8 cellular contexts compared by ENCODE assay signal in the genomic region with DNA sequence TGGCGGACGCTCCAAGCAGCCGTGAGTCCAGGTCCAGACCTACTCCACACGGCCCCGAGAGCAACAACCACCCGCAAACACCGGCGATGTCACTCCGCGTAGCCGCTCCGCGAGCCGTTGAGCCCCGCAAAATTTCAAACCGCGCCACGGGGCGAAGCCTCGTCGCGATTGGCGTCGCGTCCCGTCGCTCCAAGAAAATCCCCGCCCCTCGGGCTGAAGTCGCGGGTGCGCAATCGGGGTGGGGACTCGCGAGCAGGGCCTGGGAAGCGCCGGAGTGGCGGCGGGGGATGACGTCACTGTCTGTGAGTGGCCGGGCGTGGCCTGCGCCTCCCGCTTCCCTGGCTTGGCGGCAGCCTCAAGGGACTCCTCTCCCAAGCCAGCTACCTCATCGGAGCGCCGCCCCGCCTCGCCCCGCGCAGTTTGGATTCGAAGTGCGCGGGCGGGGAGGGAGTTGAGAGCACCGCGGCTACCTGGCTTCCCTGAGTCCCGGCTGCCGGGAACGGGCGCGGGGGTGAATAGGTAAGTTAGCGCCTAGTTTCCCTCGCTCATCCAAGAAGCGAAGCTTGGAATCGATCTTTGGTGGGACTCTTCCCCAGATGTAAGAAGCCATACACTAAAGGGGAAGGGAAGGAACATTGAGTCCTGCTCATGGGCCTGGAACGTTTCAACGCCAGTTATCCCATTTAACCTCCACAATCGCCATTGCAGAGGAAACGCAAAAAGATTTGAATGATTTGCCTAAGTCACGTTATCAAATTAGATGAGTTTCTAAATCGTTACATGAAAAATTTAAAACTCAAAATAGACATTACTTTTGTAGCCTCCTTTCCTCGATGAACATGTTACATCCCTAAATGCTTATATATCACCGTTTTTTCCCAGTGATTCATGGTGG. TPM values are rescaled to one million over a fixed set of nuclear protein-coding genes. Genes with fewer than 3 reads are reported as not detected.
DNase-seq lines count a peak whose midpoint lies in the region; ATAC-seq and TF ChIP-seq lines count a peak whose summit lies in the region.

PRC1 (minus strand) TSS at position 119 of the 895 bp plus-strand sequence; CDS start at position 1, 118 bp downstream.

- WGBS in transverse colon (ENCODE audit: low coverage in 1 of 2), 2 donors: 0 to 1% methylated on average over 7 to 60 of the region's 75 CpGs

- H3K36me3 ChIP-seq in parathyroid adenoma (ENCODE audit: control insufficient read depth, insufficient read depth, low read length) (no peaks in the 10 kb centered on the region), transverse colon (peaks cover 0 to 4% (median 0%) of the 10 kb centered on the region in 4 donors)

- peak within 1 kb of the TSS; percentile 99 for H3K4me3 Mint-ChIP-seq in activated naive CD8-positive, alpha-beta T cell treated with anti-CD3 and anti-CD28 coated beads, Interleukin-2, amount 50 U/mL, for 24 hours

- peak; percentile 93 for ATAC-seq in HG02763 (IDR thresholded peaks at IDR 0.05; ENCODE audit: unreplicated experiment)
- ATAC-seq in activated naive CD8-positive, alpha-beta T cell treated with anti-CD3 and anti-CD28 coated beads, Interleukin-2, amount 50 U/mL, for 24 hours: peak; percentile 100
- ATAC-seq in Right ventricle myocardium superior (ENCODE audit: poor library complexity): peak; percentile 100

- H3K27ac Mint-ChIP-seq in activated naive CD8-positive, alpha-beta T cell treated with anti-CD3 and anti-CD28 coated beads, Interleukin-2, amount 50 U/mL, for 24 hours: peak within 1 kb of the TSS; percentile 99

- H3K4me2 ChIP-seq in parathyroid adenoma (ENCODE audit: low read length): peak within 1 kb of the TSS; percentile 86

- no peak for TF ChIP-seq CTCF in GM12865 (IDR thresholded peaks at IDR 0.05; ENCODE audit: insufficient read depth, low read depth, low read length, missing control alignments)
- TF ChIP-seq CTCF in parathyroid adenoma (IDR thresholded peaks at IDR 0.05): no peak
- TF ChIP-seq CTCF in transverse colon (IDR thresholded peaks at IDR 0.05): peak in 1 of 5 experiments; percentile 11

- H3K79me2 ChIP-seq in parathyroid adenoma: no peaks in the 10 kb centered on the region

- peaks cover 24% of the 10 kb centered on the region for H3K36me3 Mint-ChIP-seq in activated naive CD8-positive, alpha-beta T cell treated with anti-CD3 and anti-CD28 coated beads, Interleukin-2, amount 50 U/mL, for 24 hours (ENCODE audit: low read depth)

- peak; percentile 1 for TF ChIP-seq EP300 in transverse colon (IDR thresholded peaks at IDR 0.05; ENCODE audit: low read depth)

- peaks cover 31% of the 10 kb centered on the region for H3K4me1 Mint-ChIP-seq in activated naive CD8-positive, alpha-beta T cell treated with anti-CD3 and anti-CD28 coated beads, Interleukin-2, amount 50 U/mL, for 24 hours

- DNase-seq in GM12865 (ENCODE audit: low read depth) (peak; percentile 98), NCI-H1417 treated with DMSO at 0.1 percent for 48 hours (lab: John Stamatoyannopoulos, UW) (peak; percentile 95), SW480 (ENCODE audit: low spot score) (peak; percentile 98), Right ventricle myocardium superior (peak; percentile 99), transverse colon (peak; percentile 99)
- DNase-seq in activated naive CD8-positive, alpha-beta T cell treated with anti-CD3 and anti-CD28 coated beads, Interleukin-2, amount 50 U/mL, for 24 hours: peak; percentile 99

- in situ Hi-C loops in transverse colon (cut with MboI; ENCODE audit: low pct_ligation_motif_present in 1 of 4, low pct_unique_long_range_greater_than_20kb in 1 of 4, low sequenced_read_pairs in 3 of 4): no loop called here

- H3K27me3 ChIP-seq in parathyroid adenoma (ENCODE audit: control insufficient read depth, insufficient read depth, low read length) (no peaks in the 10 kb centered on the region), transverse colon (no peaks in the 10 kb centered on the region)

- H3K27ac ChIP-seq in parathyroid adenoma: peak within 1 kb of the TSS; percentile 69
- peak within 1 kb of the TSS; percentile 88 to 93 (median 90) for H3K27ac ChIP-seq in transverse colon

- H2AFZ ChIP-seq in parathyroid adenoma: peak within 1 kb of the TSS; percentile 94

- H3K27me3 Mint-ChIP-seq in activated naive CD8-positive, alpha-beta T cell treated with anti-CD3 and anti-CD28 coated beads, Interleukin-2, amount 50 U/mL, for 24 hours: no peaks in the 10 kb centered on the region

- peak within 1 kb of the TSS; percentile 98 for H3K4me3 ChIP-seq in GM12865 (ENCODE audit: low read depth, low read length)
- peak within 1 kb of the TSS; percentile 91 for H3K4me3 ChIP-seq in parathyroid adenoma (ENCODE audit: low read depth, low read length)
- H3K4me3 ChIP-seq in transverse colon: peak within 1 kb of the TSS; percentile 62 to 100 (median 82)

- no peaks in the 10 kb centered on the region for H3K9me3 Mint-ChIP-seq in activated naive CD8-positive, alpha-beta T cell treated with anti-CD3 and anti-CD28 coated beads, Interleukin-2, amount 50 U/mL, for 24 hours

- no peaks in the 10 kb centered on the region for H3K4me1 ChIP-seq in parathyroid adenoma
- H3K4me1 ChIP-seq in transverse colon: peaks cover 0 to 16% (median 12%) of the 10 kb centered on the region in 4 donors

- TF ChIP-seq POLR2A in transverse colon (IDR thresholded peaks at IDR 0.05): peak; percentile 85

- H3K9me3 ChIP-seq in parathyroid adenoma (ENCODE audit: control insufficient read depth, low read length) (no peaks in the 10 kb centered on the region), transverse colon (no peaks in the 10 kb centered on the region)

- intact Hi-C loops in Right ventricle myocardium superior (cut with DNase I): no loop called here
- intact Hi-C loops in transverse colon (cut with DNase I; ENCODE audit: low total_unique reads): no loop called here

- no peak within 1 kb of the TSS for H3K9ac ChIP-seq in parathyroid adenoma

RNA-seq across cellular contexts. Expression of gene PRC1, which starts in this region (rescaled TPM):
- 3.7 TPM for total RNA-seq in Right ventricle myocardium superior
- total RNA-seq in transverse colon: 10 to 100 TPM in 3 of 4 donors, 1 to 10 TPM in 1; 8.1 to 58.0 (median 23.7) TPM

Comparison
In these comparisons a context has a peak if more than half of its experiments do, and no peak if none do; other contexts are left out.
1. Peak in every context shown above with its lines: DNase-seq, ATAC-seq, H3K4me3 ChIP-seq and H3K27ac ChIP-seq.